Comparison of ENCODE assay signal across 29 cellular contexts in genomic region chr20:55394592-55394991, GRCh38.
"Had no signal": no experiment of that assay in that cellular context is flagged by ENCODE, and none has a peak within 500 bp of the region (broad histone marks: within the 10 kb centered on the region; RNA-seq: fewer than 3 reads in every experiment).

No MANE protein-coding gene starts in this region.

- H3K4me1 Mint-ChIP-seq: brain; naive thymus-derived CD4-positive, alpha-beta T cell; stimulated activated memory B cell treated with anti-CD40 and anti-IgM and Interleukin-4, amounts not matched to agents 10 μg/mL and 1 μg/mL and 100 μg/mL, for 72 hours; stimulated activated naive CD8-positive, alpha-beta T cell treated with anti-CD3 and anti-CD28 coated beads, Interleukin-15, amount 100 ng/mL, for 72 hours; T-cell had no signal

- DNase-seq: activated CD4-positive, alpha-beta T cell treated with anti-CD3 and anti-CD28 coated beads for 4 hours; activated CD4-positive, alpha-beta T cell treated with anti-CD3 and anti-CD28 coated beads, Interleukin-2, amount 50 U/mL, for 4 hours; activated CD8-positive, alpha-beta memory T cell treated with anti-CD3 and anti-CD28 coated beads for 24 hours; activated effector memory CD4-positive, alpha-beta T cell treated with Interleukin-2 at 50 U/mL for 16 hours; activated naive CD4-positive, alpha-beta T cell treated with Interleukin-2 at 50 U/mL for 16 hours; anterior cingulate cortex; caudate nucleus; cortex of kidney; effector memory CD8-positive, alpha-beta T cell; foreskin melanocyte; left cardiac atrium; midbrain; naive thymus-derived CD4-positive, alpha-beta T cell; ovary; retina; stimulated activated CD4-positive, alpha-beta T cell treated with anti-CD3 and anti-CD28 coated beads, Interleukin-4, amount 100 ng/mL, for 24 hours; stimulated activated CD8-positive, alpha-beta memory T cell treated with anti-CD3 and anti-CD28 coated beads, Interleukin-4, amount 100 ng/mL, for 48 hours; stimulated activated naive CD8-positive, alpha-beta T cell treated with anti-CD3 and anti-CD28 coated beads, Interleukin-15, amount 100 ng/mL, for 72 hours; T-cell; thyroid gland; upper lobe of left lung had no signal

- H3K27me3 Mint-ChIP-seq: activated naive CD8-positive, alpha-beta T cell; effector memory CD8-positive, alpha-beta T cell; naive thymus-derived CD4-positive, alpha-beta T cell; progenitor cell of endocrine pancreas; stimulated activated memory B cell treated with anti-CD40 and anti-IgM and Interleukin-4, amounts not matched to agents 10 μg/mL and 1 μg/mL and 100 μg/mL, for 72 hours; stimulated activated naive CD8-positive, alpha-beta T cell treated with anti-CD3 and anti-CD28 coated beads, Interleukin-15, amount 100 ng/mL, for 72 hours; T-cell had no signal

- H3K27ac Mint-ChIP-seq: activated naive CD8-positive, alpha-beta T cell; brain; effector memory CD8-positive, alpha-beta T cell; naive thymus-derived CD4-positive, alpha-beta T cell; progenitor cell of endocrine pancreas; stimulated activated memory B cell treated with anti-CD40 and anti-IgM and Interleukin-4, amounts not matched to agents 10 μg/mL and 1 μg/mL and 100 μg/mL, for 72 hours; stimulated activated naive CD8-positive, alpha-beta T cell treated with anti-CD3 and anti-CD28 coated beads, Interleukin-15, amount 100 ng/mL, for 72 hours; T-cell had no signal

- H3K27me3 ChIP-seq: esophagus muscularis mucosa, ovary, thyroid gland, upper lobe of left lung had no signal

- ATAC-seq: effector memory CD8-positive, alpha-beta T cell; naive thymus-derived CD4-positive, alpha-beta T cell; sciatic nerve; stimulated activated memory B cell treated with anti-CD40 and anti-IgM and Interleukin-4, amounts not matched to agents 10 μg/mL and 1 μg/mL and 100 μg/mL, for 72 hours; stimulated activated naive CD8-positive, alpha-beta T cell treated with anti-CD3 and anti-CD28 coated beads, Interleukin-15, amount 100 ng/mL, for 72 hours; T-cell had no signal

- H3K4me3 ChIP-seq: esophagus muscularis mucosa, ovary, skin epidermis, thyroid gland, upper lobe of left lung had no signal

- H3K36me3 Mint-ChIP-seq: activated naive CD8-positive, alpha-beta T cell; brain; naive thymus-derived CD4-positive, alpha-beta T cell; stimulated activated memory B cell treated with anti-CD40 and anti-IgM and Interleukin-4, amounts not matched to agents 10 μg/mL and 1 μg/mL and 100 μg/mL, for 72 hours; T-cell had no signal

- FAIRE-seq: TTC549 had no signal

- H3K4me3 Mint-ChIP-seq: activated naive CD8-positive, alpha-beta T cell; brain; effector memory CD8-positive, alpha-beta T cell; naive thymus-derived CD4-positive, alpha-beta T cell; stimulated activated memory B cell treated with anti-CD40 and anti-IgM and Interleukin-4, amounts not matched to agents 10 μg/mL and 1 μg/mL and 100 μg/mL, for 72 hours; stimulated activated naive CD8-positive, alpha-beta T cell treated with anti-CD3 and anti-CD28 coated beads, Interleukin-15, amount 100 ng/mL, for 72 hours; T-cell had no signal

- H3K36me3 ChIP-seq: esophagus muscularis mucosa, ovary, thyroid gland, upper lobe of left lung had no signal
